22 cellular contexts compared by ENCODE assay signal in genomic region chr10:6230335-6230734, GRCh38.
"Had no signal": no experiment of that assay in that cellular context is flagged by ENCODE, and none has a peak within 500 bp of the region (broad histone marks: within the 10 kb centered on the region; RNA-seq: fewer than 3 reads in every experiment).

No MANE protein-coding gene starts in this region.

- H3K27me3 ChIP-seq: esophagus muscularis mucosa, heart right ventricle, neural progenitor cell, pancreas, thyroid gland had no signal

- H3K27me3 Mint-ChIP-seq: activated naive CD8-positive, alpha-beta T cell treated with anti-CD3 and anti-CD28 coated beads, Interleukin-2, amount 50 U/mL, for 24 hours; memory B cell; naive B cell; stimulated activated naive B cell treated with anti-CD40 and anti-IgM and Interleukin-4, amounts not matched to agents 10 μg/mL and 1 μg/mL and 100 μg/mL, for 72 hours had no signal

- H3K4me3 ChIP-seq: esophagus muscularis mucosa, heart right ventricle, left ventricle myocardium inferior, mucosa of descending colon, neural progenitor cell, pancreas, thyroid gland had no signal

- H3K9me3 ChIP-seq: esophagus muscularis mucosa, heart right ventricle, left ventricle myocardium inferior, mucosa of descending colon, pancreas, thyroid gland had no signal

- DNase-seq: activated CD4-positive, alpha-beta T cell treated with anti-CD3 and anti-CD28 coated beads, Interleukin-2, amount 50 U/mL, for 48 hours; activated naive CD4-positive, alpha-beta T cell treated with Interleukin-2 at 50 U/mL for 16 hours; activated naive CD8-positive, alpha-beta T cell treated with anti-CD3 and anti-CD28 coated beads, Interleukin-2, amount 50 U/mL, for 24 hours; activated T-cell treated with anti-CD3 and anti-CD28 coated beads for 4 hours; cerebellar nuclear complex; effector CD4-positive, alpha-beta T cell; heart right ventricle; kidney glomerular epithelial cell; left ventricle myocardium inferior; mucosa of descending colon; naive B cell; stimulated activated naive B cell treated with anti-CD40 and anti-IgM and Interleukin-4, amounts not matched to agents 10 μg/mL and 1 μg/mL and 100 μg/mL, for 72 hours; T-helper 1 cell; T-helper 9 cell; thyroid gland had no signal

- H3K27ac ChIP-seq: esophagus muscularis mucosa, heart right ventricle, left ventricle myocardium inferior, neural progenitor cell, pancreas, thyroid gland, VCaP had no signal

- H3K4me3 Mint-ChIP-seq: activated naive CD8-positive, alpha-beta T cell treated with anti-CD3 and anti-CD28 coated beads, Interleukin-2, amount 50 U/mL, for 24 hours; memory B cell; neural progenitor cell; stimulated activated naive B cell treated with anti-CD40 and anti-IgM and Interleukin-4, amounts not matched to agents 10 μg/mL and 1 μg/mL and 100 μg/mL, for 72 hours had no signal

- ATAC-seq: activated naive CD8-positive, alpha-beta T cell treated with anti-CD3 and anti-CD28 coated beads, Interleukin-2, amount 50 U/mL, for 24 hours; heart right ventricle; mucosa of descending colon; pancreas; sciatic nerve; stimulated activated naive B cell treated with anti-CD40 and anti-IgM and Interleukin-4, amounts not matched to agents 10 μg/mL and 1 μg/mL and 100 μg/mL, for 72 hours had no signal

- H3K4me1 Mint-ChIP-seq: neural progenitor cell had no signal

- H3K4me1 ChIP-seq: esophagus muscularis mucosa, neural progenitor cell, pancreas, thyroid gland had no signal

- H2AFZ ChIP-seq: neural progenitor cell had no signal

- H3K4me2 ChIP-seq: neural progenitor cell had no signal

- H3K9me3 Mint-ChIP-seq: activated naive CD8-positive, alpha-beta T cell treated with anti-CD3 and anti-CD28 coated beads, Interleukin-2, amount 50 U/mL, for 24 hours; activated T-helper 2 cell treated with anti-CD3 and anti-CD28 coated beads, Interferon-gamma antibody, Interleukin-2, Interleukin-4, amounts not matched to agents 10 μg/mL and 5 μg/mL and 100 μg/mL, durations not matched to agents 14 hours and 24 hours and 36 hours; memory B cell; naive B cell; neural progenitor cell; stimulated activated naive B cell treated with anti-CD40 and anti-IgM and Interleukin-4, amounts not matched to agents 10 μg/mL and 1 μg/mL and 100 μg/mL, for 72 hours had no signal

- H3K9ac ChIP-seq: neural progenitor cell had no signal

- H3K27ac Mint-ChIP-seq: activated naive CD8-positive, alpha-beta T cell treated with anti-CD3 and anti-CD28 coated beads, Interleukin-2, amount 50 U/mL, for 24 hours; activated T-helper 2 cell treated with anti-CD3 and anti-CD28 coated beads, Interferon-gamma antibody, Interleukin-2, Interleukin-4, amounts not matched to agents 10 μg/mL and 5 μg/mL and 100 μg/mL, durations not matched to agents 14 hours and 24 hours and 36 hours; memory B cell; neural progenitor cell; stimulated activated naive B cell treated with anti-CD40 and anti-IgM and Interleukin-4, amounts not matched to agents 10 μg/mL and 1 μg/mL and 100 μg/mL, for 72 hours had no signal
